In genomic region chr22:19880786-19881569, GRCh38 we compare ENCODE assay signal across 10 cellular contexts. TPM values are rescaled to one million over a fixed set of nuclear protein-coding genes. Genes with fewer than 3 reads are reported as not detected.
DNase-seq lines count a peak whose midpoint lies in the region; ATAC-seq, FAIRE-seq and TF ChIP-seq lines count a peak whose summit lies in the region.
"Had no signal": no experiment of that assay in that cellular context is flagged by ENCODE, and none has a peak within 500 bp of the region (broad histone marks: within the 10 kb centered on the region; RNA-seq: fewer than 3 reads in every experiment).

No MANE protein-coding gene starts in this region.

- TF ChIP-seq CTCF in colonic mucosa (IDR thresholded peaks at IDR 0.05), result no peak

- no peaks in the 10 kb centered on the region for H3K27me3 ChIP-seq in colonic mucosa

- ATAC-seq in GM21786 (IDR thresholded peaks at IDR 0.05; ENCODE audit: unreplicated experiment), result no peak
- no peak for ATAC-seq in GM19463 (IDR thresholded peaks at IDR 0.05; ENCODE audit: unreplicated experiment)
- no peak for ATAC-seq in HG02759 (IDR thresholded peaks at IDR 0.05; ENCODE audit: unreplicated experiment)

- H3K27ac ChIP-seq in colonic mucosa, result no peak overlapping the region

- no peaks in the 10 kb centered on the region for H3K9me3 ChIP-seq in colonic mucosa

- no peak overlapping the region for H3K4me3 ChIP-seq in colonic mucosa

- intact Hi-C loops in colonic mucosa (cut with DNase I), result no loop called here

- peak; percentile 92 for DNase-seq in 8988T
- DNase-seq in HTR-8/SVneo (ENCODE audit: insufficient read length, low spot score), result peak; percentile 93
- peak; percentile 22 for DNase-seq in colonic mucosa
- peak; percentile 94 for DNase-seq in left kidney (ENCODE audit: low read depth, low spot score)
- DNase-seq in superior temporal gyrus (ENCODE audit: extremely low spot score), result no peak
- DNase-seq: COR-L47, NCI-H2081 treated with DMSO at 0.1 percent for 48 hours had no signal

- FAIRE-seq in HTR-8/SVneo (lab: Jason Lieb, UNC), result peak; percentile 76

- H3K4me1 ChIP-seq in colonic mucosa, result no peaks in the 10 kb centered on the region

- H3K36me3 ChIP-seq in colonic mucosa, result no peaks in the 10 kb centered on the region

- H3K9ac ChIP-seq in colonic mucosa (ENCODE audit: low read depth in 2 of 2, low read length in 2 of 2), result no peak overlapping the region

RNA-seq across cellular contexts. Expression of gene GNB1L, which starts 26.3 kb away (rescaled TPM):
- 10 to 100 TPM in 1 of 2 donors, 1 to 10 TPM in 1; 4.4 to 10.2 TPM for total RNA-seq in colonic mucosa

RNA-seq across cellular contexts. Expression of gene RTL10, which starts 26.3 kb away (rescaled TPM):
- 10 to 100 TPM in 1 of 2 donors, 1 to 10 TPM in 1; 9.7 to 14.1 TPM for total RNA-seq in colonic mucosa
